Comparison of ENCODE assay signal across 10 cellular contexts in the genomic region with DNA sequence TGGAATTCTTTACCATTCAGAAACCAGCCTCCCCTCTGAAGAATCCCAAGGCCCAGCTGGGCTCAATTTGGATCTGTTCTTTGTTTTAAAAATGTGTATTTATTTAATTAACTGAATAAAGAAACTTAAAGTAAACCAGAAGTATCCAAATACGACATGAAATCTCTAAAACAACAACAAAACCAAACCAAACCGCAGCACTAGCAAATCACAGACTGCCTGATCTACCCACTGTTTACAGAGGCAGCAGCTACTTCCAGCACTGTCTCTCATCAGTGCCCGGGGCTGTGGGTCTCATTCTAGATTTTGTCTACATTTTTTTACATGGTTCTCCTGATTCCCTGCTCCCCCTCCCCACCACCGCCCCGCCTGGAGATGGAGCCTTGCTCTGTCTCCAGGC. TPM values are rescaled to one million over a fixed set of nuclear protein-coding genes. Genes with fewer than 3 reads are reported as not detected.
DNase-seq lines count a peak whose midpoint lies in the region; ATAC-seq and TF ChIP-seq lines count a peak whose summit lies in the region.
"Had no signal": no experiment of that assay in that cellular context is flagged by ENCODE, and none has a peak within 500 bp of the region (broad histone marks: within the 10 kb centered on the region; RNA-seq: fewer than 3 reads in every experiment).

No MANE protein-coding gene starts in this region.

- H2AFZ ChIP-seq in GM23248: no peak overlapping the region

- peak overlapping the region; percentile 100 for H3K4me3 ChIP-seq in GM23248
- peak overlapping the region; percentile 99 for H3K4me3 ChIP-seq in WI38 (ENCODE audit: low read depth, low read length)
- H3K4me3 ChIP-seq in gastroesophageal sphincter: peak overlapping the region; percentile 60 to 65
- no peak overlapping the region for H3K4me3 ChIP-seq in skeletal muscle satellite cell (ENCODE audit: low read length)

- H3K36me3 ChIP-seq in GM23248 (ENCODE audit: low read depth): no peaks in the 10 kb centered on the region
- H3K36me3 ChIP-seq in gastroesophageal sphincter: no peaks in the 10 kb centered on the region
- no peaks in the 10 kb centered on the region for H3K36me3 ChIP-seq in skeletal muscle satellite cell (ENCODE audit: insufficient read depth, low read length)

- WGBS in GM23248 (ENCODE audit: low coverage in 1 of 2, low lambda C conversion rate in 2 of 2, missing lambda C conversion rate in 2 of 2), 2 experiments: 2 to 3% methylated on average over 5 of the region's 5 CpGs
- WGBS in gastroesophageal sphincter (ENCODE audit: low coverage in 1 of 2), 2 donors: 22 to 37% methylated on average over 3 to 5 of the region's 5 CpGs

- H3K4me1 ChIP-seq in GM23248 (ENCODE audit: insufficient read depth) (peaks cover 57% of the 10 kb centered on the region), gastroesophageal sphincter (peaks cover 4 to 72% (median 37%) of the 10 kb centered on the region in 3 donors), skeletal muscle satellite cell (ENCODE audit: control insufficient read depth, insufficient read depth, low read length) (peaks cover 44% of the 10 kb centered on the region)

- ATAC-seq in gastroesophageal sphincter (no peak), esophagus mucosa (no peak)
- no peak for ATAC-seq in stimulated activated naive B cell treated with anti-CD40 and anti-IgM and Interleukin-4, amounts not matched to agents 10 μg/mL and 1 μg/mL and 100 μg/mL, for 72 hours (replicated peaks)

- no peaks in the 10 kb centered on the region for H3K9me3 ChIP-seq in GM23248 (ENCODE audit: low read depth)
- H3K9me3 ChIP-seq in gastroesophageal sphincter: no peaks in the 10 kb centered on the region
- no peaks in the 10 kb centered on the region for H3K9me3 ChIP-seq in skeletal muscle satellite cell (replicated peaks; ENCODE audit: low read length)
- H3K9me3 ChIP-seq: testis had no signal

- no peaks in the 10 kb centered on the region for H3K27me3 Mint-ChIP-seq in stimulated activated naive B cell treated with anti-CD40 and anti-IgM and Interleukin-4, amounts not matched to agents 10 μg/mL and 1 μg/mL and 100 μg/mL, for 72 hours

- TF ChIP-seq CTCF in WI38 (IDR thresholded peaks at IDR 0.05; ENCODE audit: low read depth, low read length): no peak
- no peak for TF ChIP-seq CTCF in gastroesophageal sphincter (IDR thresholded peaks at IDR 0.05)

- H3K4me3 Mint-ChIP-seq in stimulated activated naive B cell treated with anti-CD40 and anti-IgM and Interleukin-4, amounts not matched to agents 10 μg/mL and 1 μg/mL and 100 μg/mL, for 72 hours: peak overlapping the region in 1 of 2 donors; percentile 44

- H3K79me2 ChIP-seq in GM23248 (ENCODE audit: insufficient read depth): peaks cover 71% of the 10 kb centered on the region

- peak; percentile 45 for DNase-seq in GM23248
- no peak for DNase-seq in stimulated activated naive B cell treated with anti-CD40 and anti-IgM and Interleukin-4, amounts not matched to agents 10 μg/mL and 1 μg/mL and 100 μg/mL, for 72 hours
- DNase-seq in effector CD8-positive, alpha-beta T cell (lab: John Stamatoyannopoulos, UW): no peak
- DNase-seq in NCI-H146 treated with DMSO at 0.1 percent for 48 hours (lab: John Stamatoyannopoulos, UW; ENCODE audit: unreplicated experiment): no peak
- DNase-seq: activated naive CD4-positive, alpha-beta T cell; testis had no signal

- no peaks in the 10 kb centered on the region for H3K27me3 ChIP-seq in GM23248 (replicated peaks; ENCODE audit: insufficient read depth)
- no peaks in the 10 kb centered on the region for H3K27me3 ChIP-seq in gastroesophageal sphincter
- no peaks in the 10 kb centered on the region for H3K27me3 ChIP-seq in skeletal muscle satellite cell (ENCODE audit: control insufficient read depth, insufficient read depth, low read length)
- H3K27me3 ChIP-seq: testis had no signal

- H4K20me1 ChIP-seq in GM23248 (ENCODE audit: insufficient read depth): no peaks in the 10 kb centered on the region; the same call in none of the 2 replicates

- peaks cover 0 to 3% of the 10 kb centered on the region in 2 donors for H3K36me3 Mint-ChIP-seq in stimulated activated naive B cell treated with anti-CD40 and anti-IgM and Interleukin-4, amounts not matched to agents 10 μg/mL and 1 μg/mL and 100 μg/mL, for 72 hours

- H3K27ac ChIP-seq in GM23248 (peak overlapping the region; percentile 44), gastroesophageal sphincter (peak overlapping the region; percentile 52 to 87 (median 84))

- no peak for TF ChIP-seq EP300 in gastroesophageal sphincter (IDR thresholded peaks at IDR 0.05)

- H3K9ac ChIP-seq in GM23248 (peak overlapping the region; percentile 93), skeletal muscle satellite cell (ENCODE audit: low read depth, low read length) (no peak overlapping the region)

- peaks cover 17 to 26% of the 10 kb centered on the region in 2 donors for H3K4me1 Mint-ChIP-seq in stimulated activated naive B cell treated with anti-CD40 and anti-IgM and Interleukin-4, amounts not matched to agents 10 μg/mL and 1 μg/mL and 100 μg/mL, for 72 hours

- peaks cover 52% of the 10 kb centered on the region for H3F3A ChIP-seq in GM23248 (ENCODE audit: insufficient read depth)

- H3K4me2 ChIP-seq in GM23248 (ENCODE audit: unreplicated experiment) (peak overlapping the region; percentile 98), skeletal muscle satellite cell (ENCODE audit: low read length) (peak overlapping the region; percentile 99)

- no peak for TF ChIP-seq POLR2A in gastroesophageal sphincter (IDR thresholded peaks at IDR 0.05)

- H3K9me2 ChIP-seq in GM23248 (ENCODE audit: insufficient read depth): no peaks in the 10 kb centered on the region

- no peaks in the 10 kb centered on the region for H3K9me3 Mint-ChIP-seq in stimulated activated naive B cell treated with anti-CD40 and anti-IgM and Interleukin-4, amounts not matched to agents 10 μg/mL and 1 μg/mL and 100 μg/mL, for 72 hours

- in situ Hi-C loops in GM23248 (cut with MboI): no loop called here

- no peak overlapping the region for H3K27ac Mint-ChIP-seq in stimulated activated naive B cell treated with anti-CD40 and anti-IgM and Interleukin-4, amounts not matched to agents 10 μg/mL and 1 μg/mL and 100 μg/mL, for 72 hours

RNA-seq across cellular contexts. Expression of gene FLNB, which starts 2.3 kb away (rescaled TPM):
- total RNA-seq in GM23248 (2014; rRNA removed; shearing (Covaris generic)): 186 and 199 TPM in 2 replicates
- 60.6 and 61.7 TPM in 2 replicates for polyA plus RNA-seq in GM23248 (2016; fragmentation: Nextera tagmentation; extraction: Ambion mirVana)
- 100 to 1,000 TPM in 1 of 4 donors, 10 to 100 TPM in 3; 60.2 to 138 (median 96.2) TPM for total RNA-seq in gastroesophageal sphincter
- total RNA-seq in skeletal muscle satellite cell (2012; rRNA removed): 79.3 and 86.2 TPM in 2 replicates
- total RNA-seq in esophagus mucosa: 124 TPM
